ENCODE assay signal across 17 cellular contexts in genomic region chr2:204258900-204259299, GRCh38.
DNase-seq lines count a peak whose midpoint lies in the region; ATAC-seq and TF ChIP-seq lines count a peak whose summit lies in the region.
"Had no signal": no experiment of that assay in that cellular context is flagged by ENCODE, and none has a peak within 500 bp of the region (broad histone marks: within the 10 kb centered on the region; RNA-seq: fewer than 3 reads in every experiment).

No MANE protein-coding gene starts in this region.

- H3K9me3 Mint-ChIP-seq in progenitor cell of endocrine pancreas (ENCODE audit: low read depth), result no peaks in the 10 kb centered on the region

- no peaks in the 10 kb centered on the region for H3K36me3 Mint-ChIP-seq in progenitor cell of endocrine pancreas (ENCODE audit: insufficient read depth)

- no peak overlapping the region for H3K4me3 ChIP-seq in esophagus squamous epithelium

- H3K27me3 Mint-ChIP-seq in progenitor cell of endocrine pancreas, result peaks cover 3% of the 10 kb centered on the region

- in situ Hi-C loops in ACHN (cut with HindIII; ENCODE audit: low pct_ligation_motif_present, low pct_unique_long_range_greater_than_20kb, low sequenced_read_pairs), result no loop called here

- no peak overlapping the region for H3K4me3 Mint-ChIP-seq in progenitor cell of endocrine pancreas (ENCODE audit: low read depth)

- H3K4me1 Mint-ChIP-seq in progenitor cell of endocrine pancreas (ENCODE audit: low read depth), result peaks cover 37% of the 10 kb centered on the region

- DNase-seq in NCI-H1417 (lab: John Stamatoyannopoulos, UW) (peak in 2 of 3 experiments; percentile 15 to 65), NCI-H1417 treated with DMSO at 0.1 percent for 48 hours (lab: John Stamatoyannopoulos, UW) (no peak), NCI-H526 (lab: John Stamatoyannopoulos, UW) (peak; percentile 51 to 53), kidney tubule cell (ENCODE audit: low spot score) (peak; percentile 2), progenitor cell of endocrine pancreas (ENCODE audit: low spot score, unreplicated experiment) (no peak), esophagus squamous epithelium (lab: John Stamatoyannopoulos, UW) (no peak), ACHN (no peak)
- DNase-seq: C1 segment of cervical spinal cord, DMS153, H7, NCI-H1436, NCI-H2081, NCI-H226, NCI-H82 had no signal

- H3K4me1 ChIP-seq in esophagus squamous epithelium, result peaks cover 0 to 24% (median 6%) of the 10 kb centered on the region in 3 donors

- H3K27me3 ChIP-seq in esophagus squamous epithelium, result no peaks in the 10 kb centered on the region

- H3K27ac Mint-ChIP-seq in progenitor cell of endocrine pancreas, result peak overlapping the region; percentile 21

- no peaks in the 10 kb centered on the region for H3K36me3 ChIP-seq in esophagus squamous epithelium

- no peak for TF ChIP-seq POLR2A in esophagus squamous epithelium (IDR thresholded peaks at IDR 0.05)

- H3K27ac ChIP-seq in esophagus squamous epithelium, result no peak overlapping the region
- H3K27ac ChIP-seq: HL-60 had no signal

- no peak for ATAC-seq in GM18867 (IDR thresholded peaks at IDR 0.05; ENCODE audit: unreplicated experiment)
- ATAC-seq: Panc1 had no signal

- TF ChIP-seq CTCF in progenitor cell of endocrine pancreas (IDR thresholded peaks at IDR 0.05; ENCODE audit: unreplicated experiment), result no peak
- TF ChIP-seq CTCF in esophagus squamous epithelium (IDR thresholded peaks at IDR 0.05), result no peak

- intact Hi-C loops in esophagus squamous epithelium (cut with DNase I), result no loop called here

- no peaks in the 10 kb centered on the region for H3K9me3 ChIP-seq in esophagus squamous epithelium

Comparison
In these comparisons a context has a peak if more than half of its experiments do, and no peak if none do; other contexts are left out.
1. DNase-seq: peak in NCI-H1417 (2 of 3), NCI-H526 (2 of 2) and kidney tubule cell (single experiment); none in NCI-H1417 treated with DMSO at 0.1 percent for 48 hours (single experiment), progenitor cell of endocrine pancreas (single experiment), esophagus squamous epithelium (single experiment) and ACHN (single experiment).